In genomic region chr7:28708033-28708451, GRCh38 we compare ENCODE assay signal across 13 cellular contexts.
A peak's percentile ranks its signal among the peaks of the same experiment; 100 is the strongest.
DNase-seq lines count a peak whose midpoint lies in the region; ATAC-seq and TF ChIP-seq lines count a peak whose summit lies in the region.
"Had no signal": no experiment of that assay in that cellular context is flagged by ENCODE, and none has a peak within 500 bp of the region (broad histone marks: within the 10 kb centered on the region; RNA-seq: fewer than 3 reads in every experiment).

No MANE protein-coding gene starts in this region.

- H3K9me3 ChIP-seq in heart right ventricle: no peaks in the 10 kb centered on the region

- H3K4me1 ChIP-seq in heart right ventricle: peaks cover under 1 to 42% (median 18%) of the 10 kb centered on the region in 9 donors

- no peak overlapping the region for H3K4me3 Mint-ChIP-seq in progenitor cell of endocrine pancreas (ENCODE audit: low read depth)

- H3K36me3 ChIP-seq in heart right ventricle: peaks cover 0 to 5% (median 0%) of the 10 kb centered on the region in 9 donors
- H3K36me3 ChIP-seq: cardiac muscle cell had no signal

- H3K36me3 Mint-ChIP-seq in progenitor cell of endocrine pancreas (ENCODE audit: insufficient read depth): no peaks in the 10 kb centered on the region

- H3K4me3 ChIP-seq in heart right ventricle: peak overlapping the region in 1 of 10 donors; percentile 6
- H3K4me3 ChIP-seq: cardiac muscle cell, GM12878 had no signal

- no peaks in the 10 kb centered on the region for H3K27me3 ChIP-seq in heart right ventricle
- H3K27me3 ChIP-seq: cardiac muscle cell had no signal

- DNase-seq in Caki2 (ENCODE audit: low read depth) (peak; percentile 75), T1000 (lab: John Stamatoyannopoulos, UW) (peak; percentile 39), heart right ventricle (no peak), progenitor cell of endocrine pancreas (ENCODE audit: low spot score, unreplicated experiment) (no peak), GM19240 (ENCODE audit: insufficient read length, low spot score) (no peak)
- DNase-seq in stimulated activated CD8-positive, alpha-beta memory T cell treated with anti-CD3 and anti-CD28 coated beads, Interleukin-4, amount 100 ng/mL, for 48 hours: no peak
- DNase-seq: KG1, NCI-H524 had no signal

- peaks cover 3% of the 10 kb centered on the region for H3K4me1 Mint-ChIP-seq in progenitor cell of endocrine pancreas (ENCODE audit: low read depth)

- no peak for TF ChIP-seq CTCF in heart right ventricle (IDR thresholded peaks at IDR 0.05)
- no peak for TF ChIP-seq CTCF in progenitor cell of endocrine pancreas (IDR thresholded peaks at IDR 0.05; ENCODE audit: unreplicated experiment)

- H3K27ac Mint-ChIP-seq in progenitor cell of endocrine pancreas: peak overlapping the region; percentile 8

- intact Hi-C loops in heart right ventricle (cut with DNase I): no loop called here

- H3K27me3 Mint-ChIP-seq in progenitor cell of endocrine pancreas: peaks cover 21% of the 10 kb centered on the region

- WGBS in heart right ventricle, 2 donors: 57 to 58% methylated on average over 6 of the region's 6 CpGs

- in situ Hi-C loops in Caki2 (cut with HindIII; ENCODE audit: low pct_unique_long_range_greater_than_20kb, low sequenced_read_pairs): no loop called here

- no peak overlapping the region for H3K27ac ChIP-seq in heart right ventricle
- H3K27ac ChIP-seq: C4-2B, cardiac muscle cell had no signal

- ATAC-seq in heart right ventricle: peak in 6 of 8 donors; percentile 20 to 77 (median 34)
- no peak for ATAC-seq in GM19455 (IDR thresholded peaks at IDR 0.05; ENCODE audit: unreplicated experiment)
- ATAC-seq in GM21619 (IDR thresholded peaks at IDR 0.05; ENCODE audit: unreplicated experiment): no peak
- ATAC-seq: GM12878 had no signal

- no peaks in the 10 kb centered on the region for H3K9me3 Mint-ChIP-seq in progenitor cell of endocrine pancreas (ENCODE audit: low read depth)

Comparison
In these comparisons a context has a peak if more than half of its experiments do, and no peak if none do; other contexts are left out.
1. DNase-seq: peak in Caki2 (single experiment) and T1000 (single experiment); none in heart right ventricle (0 of 2), progenitor cell of endocrine pancreas (single experiment), GM19240 (single experiment) and stimulated activated CD8-positive, alpha-beta memory T cell treated with anti-CD3 and anti-CD28 coated beads, Interleukin-4, amount 100 ng/mL, for 48 hours (single experiment).
2. ATAC-seq: peak in heart right ventricle (6 of 8); none in GM19455 (single experiment) and GM21619 (single experiment).